ENCODE assay signal across 19 cellular contexts in the genomic region with DNA sequence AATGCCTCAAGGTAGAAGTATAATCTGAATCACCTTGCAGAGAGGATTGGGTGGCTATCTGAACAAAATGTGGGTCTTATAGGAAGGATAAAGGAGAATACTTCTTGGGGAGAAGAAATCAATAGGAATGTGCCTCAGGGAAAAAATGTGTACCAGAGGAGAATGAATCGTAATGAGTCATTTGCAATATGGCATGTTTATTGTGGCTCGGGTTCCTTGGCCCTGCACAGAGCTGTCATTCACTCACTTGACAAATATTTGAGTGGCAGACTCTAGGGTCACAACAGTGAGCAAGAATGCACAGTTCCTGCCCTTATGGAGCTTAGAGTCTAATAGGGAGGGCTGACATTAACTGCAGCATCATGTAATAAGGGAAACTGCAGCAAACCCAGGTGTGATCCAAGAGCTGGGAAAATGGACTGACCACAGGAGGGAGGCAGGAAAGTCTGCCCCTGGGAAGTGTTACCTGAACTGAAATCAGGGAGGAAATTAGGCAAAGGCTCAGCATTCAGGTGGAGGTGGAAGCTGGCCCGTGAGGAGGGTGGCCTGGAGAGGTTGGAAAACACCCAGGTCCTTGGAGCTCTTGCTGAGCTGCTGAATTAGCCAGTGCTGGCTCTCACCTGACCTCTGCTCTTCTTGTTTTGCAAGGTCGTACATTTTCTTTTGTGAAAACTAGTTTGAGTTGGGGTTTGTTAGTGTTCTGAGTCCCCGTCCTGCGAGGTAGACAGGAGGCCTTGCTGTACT.
DNase-seq lines count a peak whose midpoint lies in the region; ATAC-seq and TF ChIP-seq lines count a peak whose summit lies in the region.
"Had no signal": no experiment of that assay in that cellular context is flagged by ENCODE, and none has a peak within 500 bp of the region (broad histone marks: within the 10 kb centered on the region; RNA-seq: fewer than 3 reads in every experiment).

No MANE protein-coding gene starts in this region.

- H3K4me3 ChIP-seq in HCT116 (replicated peaks in 1 of 2; ENCODE audit: low read depth in 1 of 2, low read length in 2 of 2), result no peak overlapping the region
- H3K4me3 ChIP-seq in fibroblast of the aortic adventitia (ENCODE audit: low read depth, low read length), result no peak overlapping the region
- H3K4me3 ChIP-seq: adrenal gland, dorsolateral prefrontal cortex had no signal

- H3K9ac ChIP-seq in HCT116 (ENCODE audit: low read length), result no peak overlapping the region

- CTCF ChIA-PET in HCT116 (lab: Charles Lee), result no interaction called here
- CTCF ChIA-PET in WTC11 (lab: Charles Lee), result interaction anchor here (0.6 to 1.2 kb wide), 2 partner anchors 10 to 371 kb away, joined by 4 to 7 read pairs; no protein-coding TSS in a partner anchor

- no peaks in the 10 kb centered on the region for H3K9me3 ChIP-seq in HCT116 (ENCODE audit: control insufficient read depth in 1 of 2, insufficient read depth in 1 of 2, low read depth in 1 of 2, low read length in 2 of 2)
- H3K9me3 ChIP-seq: adrenal gland had no signal

- no peaks in the 10 kb centered on the region for H3K27me3 Mint-ChIP-seq in WTC11 (ENCODE audit: low read depth)

- H3K36me3 ChIP-seq in HCT116 (ENCODE audit: control insufficient read depth in 1 of 2, insufficient read depth in 2 of 2, low read length in 2 of 2), result no peaks in the 10 kb centered on the region
- H3K36me3 ChIP-seq: adrenal gland had no signal

- peak; percentile 62; the same call in 1 of the 2 replicates for ATAC-seq in HCT116
- peak; percentile 24; the same call in 1 of the 2 replicates for ATAC-seq in WTC11
- ATAC-seq in GM18858 (IDR thresholded peaks at IDR 0.05; ENCODE audit: unreplicated experiment), result no peak
- ATAC-seq in HG03521 (IDR thresholded peaks at IDR 0.05; ENCODE audit: unreplicated experiment), result no peak
- no peak for ATAC-seq in stimulated activated effector memory CD8-positive, alpha-beta T cell treated with anti-CD3 and anti-CD28 coated beads, Interleukin-12 subunit alpha, Interleukin-12 subunit beta, amount 100 ng/mL, for 72 hours

- no peak for TF ChIP-seq RAD21 in HCT116 (IDR thresholded peaks at IDR 0.05; ENCODE audit: low read depth)

- H3K36me3 Mint-ChIP-seq in WTC11, result no peaks in the 10 kb centered on the region
- no peaks in the 10 kb centered on the region for H3K36me3 Mint-ChIP-seq in stimulated activated effector memory CD8-positive, alpha-beta T cell treated with anti-CD3 and anti-CD28 coated beads, Interleukin-12 subunit alpha, Interleukin-12 subunit beta, amount 100 ng/mL, for 72 hours

- H3K79me2 ChIP-seq in HCT116 (ENCODE audit: insufficient read depth, low read length), result no peaks in the 10 kb centered on the region

- H3K27ac Mint-ChIP-seq in WTC11, result no peak overlapping the region
- no peak overlapping the region for H3K27ac Mint-ChIP-seq in stimulated activated effector memory CD8-positive, alpha-beta T cell treated with anti-CD3 and anti-CD28 coated beads, Interleukin-12 subunit alpha, Interleukin-12 subunit beta, amount 100 ng/mL, for 72 hours

- H3K27me3 ChIP-seq in HCT116 (ENCODE audit: insufficient read depth, low read length), result peaks cover 10% of the 10 kb centered on the region; the same call in 1 of the 2 replicates
- H3K27me3 ChIP-seq: adrenal gland, dorsolateral prefrontal cortex had no signal

- no peaks in the 10 kb centered on the region for H3K9me2 ChIP-seq in HCT116 (ENCODE audit: insufficient read depth)

- no peaks in the 10 kb centered on the region for H3K9me3 Mint-ChIP-seq in WTC11
- H3K9me3 Mint-ChIP-seq in stimulated activated effector memory CD8-positive, alpha-beta T cell treated with anti-CD3 and anti-CD28 coated beads, Interleukin-12 subunit alpha, Interleukin-12 subunit beta, amount 100 ng/mL, for 72 hours, result no peaks in the 10 kb centered on the region
- H3K9me3 Mint-ChIP-seq: neural crest cell had no signal

- no peak overlapping the region for H3K4me3 Mint-ChIP-seq in WTC11
- no peak overlapping the region for H3K4me3 Mint-ChIP-seq in stimulated activated effector memory CD8-positive, alpha-beta T cell treated with anti-CD3 and anti-CD28 coated beads, Interleukin-12 subunit alpha, Interleukin-12 subunit beta, amount 100 ng/mL, for 72 hours
- H3K4me3 Mint-ChIP-seq: neural crest cell had no signal

- no peak for TF ChIP-seq CTCF in HCT116 (IDR thresholded peaks at IDR 0.05 in 2 of 3, conservative IDR thresholded peaks at IDR 0.05 in 1 of 3; ENCODE audit: borderline replicate concordance in 1 of 3, insufficient read depth in 1 of 3, low read depth in 2 of 3, low read length in 2 of 3)
- no peak for TF ChIP-seq CTCF in WTC11 (IDR thresholded peaks at IDR 0.05)
- no peak for TF ChIP-seq CTCF in fibroblast of the aortic adventitia (IDR thresholded peaks at IDR 0.05; ENCODE audit: insufficient read depth, low read length)

- H3K4me1 Mint-ChIP-seq in WTC11, result peaks cover 18% of the 10 kb centered on the region
- H3K4me1 Mint-ChIP-seq in stimulated activated effector memory CD8-positive, alpha-beta T cell treated with anti-CD3 and anti-CD28 coated beads, Interleukin-12 subunit alpha, Interleukin-12 subunit beta, amount 100 ng/mL, for 72 hours, result no peaks in the 10 kb centered on the region

- no TSS peak for BruUV-seq in HCT116 (replicated peaks; lab: Mats Ljungman, UMichigan)

- intact Hi-C loops in HCT116 (cut with micrococcal nuclease), result no loop called here

- POLR2A ChIA-PET in HCT116 (lab: Charles Lee), result interaction anchor here (1.2 kb wide), 1 partner anchor 59 kb away, joined by 3 read pairs; no protein-coding TSS in a partner anchor
- POLR2A ChIA-PET in WTC11 (lab: Charles Lee), result no interaction called here

- no peaks in the 10 kb centered on the region for H4K20me1 ChIP-seq in HCT116 (ENCODE audit: insufficient read depth)

- H3K4me1 ChIP-seq in HCT116 (ENCODE audit: control insufficient read depth in 1 of 2, insufficient read depth in 2 of 2, low read length in 2 of 2), result peaks cover 7 to 8% of the 10 kb centered on the region in 2 experiments
- H3K4me1 ChIP-seq: adrenal gland had no signal

- DNase-seq in A172 (ENCODE audit: low spot score) (peak; percentile 54), HCT116 (ENCODE audit: low read depth, low spot score) (no peak), WTC11 (ENCODE audit: low spot score) (no peak), fibroblast of the aortic adventitia (ENCODE audit: low read depth) (peak; percentile 10), caudate nucleus (lab: John Stamatoyannopoulos, UW) (no peak)
- DNase-seq in stimulated activated effector memory CD8-positive, alpha-beta T cell treated with anti-CD3 and anti-CD28 coated beads, Interleukin-12 subunit alpha, Interleukin-12 subunit beta, amount 100 ng/mL, for 72 hours (ENCODE audit: low spot score in 2 of 2), result no peak
- DNase-seq: activated CD4-positive, alpha-beta T cell treated with anti-CD3 and anti-CD28 coated beads for 48 hours; activated T-cell treated with anti-CD3 and anti-CD28 coated beads, Interleukin-2, amount 50 U/mL, for 1 hour; adrenal gland; COR-L47; dorsolateral prefrontal cortex; NCI-H1694 treated with DMSO at 0.1 percent for 48 hours; NCI-H526; SHP77; stimulated activated naive CD4-positive, alpha-beta T cell treated with Interleukin-2 at 50 U/mL for 16 hours; T-helper 9 cell had no signal

- TF ChIP-seq POLR2A in HCT116 (IDR thresholded peaks at IDR 0.05; ENCODE audit: borderline replicate concordance, extremely low read depth, insufficient read depth, insufficient read length), result no peak

- H3K27ac ChIP-seq in HCT116 (ENCODE audit: low read depth, low read length), result no peak overlapping the region
- H3K27ac ChIP-seq in caudate nucleus (ENCODE audit: low read depth, low read length), result no peak overlapping the region
- H3K27ac ChIP-seq: adrenal gland, dorsolateral prefrontal cortex had no signal

- RAD21 ChIA-PET in HCT116 (lab: Charles Lee; ENCODE audit: low non-redundant PET in 1 of 2, low total read pairs in 2 of 2, uncharacterized antibody in 2 of 2, unreplicated experiment in 2 of 2), result no interaction called here

- peak overlapping the region; percentile 1; the same call in 1 of the 2 replicates for H3K4me2 ChIP-seq in HCT116 (ENCODE audit: low read length)

- no peak overlapping the region for H2AFZ ChIP-seq in HCT116 (ENCODE audit: low read depth, low read length, poor library complexity, severe bottlenecking)

TF ChIP-seq in HCT116, 20 proteins besides CTCF, POLR2A, EP300 and RAD21 (continues in another document):
- TF ChIP-seq ZNF274 (IDR thresholded peaks at IDR 0.05; ENCODE audit: low read depth, low read length) (no peak), SRF (IDR thresholded peaks at IDR 0.05; ENCODE audit: low read depth) (no peak)

TF ChIP-seq in WTC11, 78 proteins besides CTCF, POLR2A, EP300 and RAD21 (continues in another document):
- TF ChIP-seq JAZF1 (CRISPR knock-in tag; IDR thresholded peaks at IDR 0.05) (no peak), EMX1 (CRISPR knock-in tag; IDR thresholded peaks at IDR 0.05) (no peak), TEAD4 (CRISPR knock-in tag; IDR thresholded peaks at IDR 0.05) (no peak), FOXP1 (CRISPR knock-in tag; IDR thresholded peaks at IDR 0.05; ENCODE audit: borderline replicate concordance) (no peak), ATF1 (CRISPR knock-in tag; IDR thresholded peaks at IDR 0.05) (no peak), ESRRA (CRISPR knock-in tag; IDR thresholded peaks at IDR 0.05; ENCODE audit: borderline replicate concordance) (no peak)
- TF ChIP-seq, protein P1, sequence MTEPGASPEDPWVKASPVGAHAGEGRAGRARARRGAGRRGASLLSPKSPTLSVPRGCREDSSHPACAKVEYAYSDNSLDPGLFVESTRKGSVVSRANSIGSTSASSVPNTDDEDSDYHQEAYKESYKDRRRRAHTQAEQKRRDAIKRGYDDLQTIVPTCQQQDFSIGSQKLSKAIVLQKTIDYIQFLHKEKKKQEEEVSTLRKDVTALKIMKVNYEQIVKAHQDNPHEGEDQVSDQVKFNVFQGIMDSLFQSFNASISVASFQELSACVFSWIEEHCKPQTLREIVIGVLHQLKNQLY (CRISPR knock-in tag; IDR thresholded peaks at IDR 0.05), result no peak
- TF ChIP-seq, protein P2, sequence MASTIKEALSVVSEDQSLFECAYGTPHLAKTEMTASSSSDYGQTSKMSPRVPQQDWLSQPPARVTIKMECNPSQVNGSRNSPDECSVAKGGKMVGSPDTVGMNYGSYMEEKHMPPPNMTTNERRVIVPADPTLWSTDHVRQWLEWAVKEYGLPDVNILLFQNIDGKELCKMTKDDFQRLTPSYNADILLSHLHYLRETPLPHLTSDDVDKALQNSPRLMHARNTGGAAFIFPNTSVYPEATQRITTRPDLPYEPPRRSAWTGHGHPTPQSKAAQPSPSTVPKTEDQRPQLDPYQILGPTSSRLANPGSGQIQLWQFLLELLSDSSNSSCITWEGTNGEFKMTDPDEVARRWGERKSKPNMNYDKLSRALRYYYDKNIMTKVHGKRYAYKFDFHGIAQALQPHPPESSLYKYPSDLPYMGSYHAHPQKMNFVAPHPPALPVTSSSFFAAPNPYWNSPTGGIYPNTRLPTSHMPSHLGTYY (CRISPR knock-in tag; IDR thresholded peaks at IDR 0.05), result no peak

Comparison
In these comparisons a context has a peak if more than half of its experiments do, and no peak if none do; other contexts are left out.
1. DNase-seq: peak in A172 (single experiment) and fibroblast of the aortic adventitia (single experiment); none in HCT116 (single experiment), WTC11 (single experiment), caudate nucleus (0 of 61) and stimulated activated effector memory CD8-positive, alpha-beta T cell treated with anti-CD3 and anti-CD28 coated beads, Interleukin-12 subunit alpha, Interleukin-12 subunit beta, amount 100 ng/mL, for 72 hours (0 of 2).
2. ATAC-seq: peak in HCT116 (single experiment) and WTC11 (single experiment); none in GM18858 (single experiment), HG03521 (single experiment) and stimulated activated effector memory CD8-positive, alpha-beta T cell treated with anti-CD3 and anti-CD28 coated beads, Interleukin-12 subunit alpha, Interleukin-12 subunit beta, amount 100 ng/mL, for 72 hours (single experiment).